8 cellular contexts compared by ENCODE assay signal in genomic region chr22:39013923-39014722, GRCh38.
A peak's percentile ranks its signal among the peaks of the same experiment; 100 is the strongest.
DNase-seq lines count a peak whose midpoint lies in the region; ATAC-seq and TF ChIP-seq lines count a peak whose summit lies in the region.

Gene APOBEC3C (plus strand): TSS chr22:39014257. CDS start chr22:39014363, 106 bp downstream.

- DNase-seq in NCI-H226 (peak; percentile 76), ecto neural progenitor cell (ENCODE audit: low spot score) (peak; percentile 66), memory B cell (ENCODE audit: low spot score in 2 of 2) (peak; percentile 58 to 63)
- DNase-seq in activated CD4-positive, alpha-beta T cell treated with anti-CD3 and anti-CD28 coated beads, Interleukin-2, amount 50 U/mL, for 4 hours: peak; percentile 68 to 70
- DNase-seq in stimulated activated CD8-positive, alpha-beta memory T cell treated with anti-CD3 and anti-CD28 coated beads, Interleukin-12 subunit alpha, Interleukin-12 subunit beta, amount 100 ng/mL, for 4 hours (ENCODE audit: low read depth): peak; percentile 67

- H3K27ac Mint-ChIP-seq in memory B cell: peak within 1 kb of the TSS; percentile 95

- H3K4me1 Mint-ChIP-seq in memory B cell: peaks cover 24% of the 10 kb centered on the region

- H3K27me3 Mint-ChIP-seq in memory B cell: no peaks in the 10 kb centered on the region

- ATAC-seq in HG02588 (IDR thresholded peaks at IDR 0.05; ENCODE audit: unreplicated experiment) (peak; percentile 84), memory B cell (ENCODE audit: low read depth) (peak; percentile 94), HG03095 (IDR thresholded peaks at IDR 0.05; ENCODE audit: unreplicated experiment) (no peak)

- H3K9me3 Mint-ChIP-seq in memory B cell: no peaks in the 10 kb centered on the region

- H3K36me3 Mint-ChIP-seq in memory B cell: peaks cover 11% of the 10 kb centered on the region

- peak; percentile 43 for TF ChIP-seq POLR2A in GM10847 (IDR thresholded peaks at IDR 0.05; ENCODE audit: extremely low read depth, insufficient read length)

- H3K4me3 Mint-ChIP-seq in memory B cell: peak within 1 kb of the TSS; percentile 100
